ENCODE assay signal across 10 cellular contexts in genomic region chr9:93952784-93953491, GRCh38. TPM values are rescaled to one million over a fixed set of nuclear protein-coding genes. Genes with fewer than 3 reads are reported as not detected.
DNase-seq lines count a peak whose midpoint lies in the region; ATAC-seq and TF ChIP-seq lines count a peak whose summit lies in the region.
"Had no signal": no experiment of that assay in that cellular context is flagged by ENCODE, and none has a peak within 500 bp of the region (broad histone marks: within the 10 kb centered on the region; RNA-seq: fewer than 3 reads in every experiment).

No MANE protein-coding gene starts in this region.

- WGBS in SK-N-SH (ENCODE audit: low lambda C conversion rate): 33% methylated on average over 2 of the region's 54 CpGs
- WGBS in sigmoid colon, 2 donors: 2 to 3% methylated on average over 54 of the region's 54 CpGs
- 11% methylated on average over 36 of the region's 54 CpGs for WGBS in prostate gland

- intact Hi-C loops in sigmoid colon (cut with DNase I) (no loop called here), Caco-2 (cut with micrococcal nuclease; ENCODE audit: unreplicated experiment) (no loop called here), prostate gland (cut with DNase I) (no loop called here)

- H3K4me3 ChIP-seq in SK-N-SH (ENCODE audit: low read depth in 2 of 2, low read length in 1 of 2) (no peak overlapping the region), sigmoid colon (no peak overlapping the region), Caco-2 (ENCODE audit: low read depth, low read length) (no peak overlapping the region), prostate gland (no peak overlapping the region)

- no peaks in the 10 kb centered on the region for H3K9me3 ChIP-seq in SK-N-SH
- H3K9me3 ChIP-seq in sigmoid colon: no peaks in the 10 kb centered on the region
- H3K9me3 ChIP-seq in Caco-2: no peaks in the 10 kb centered on the region
- H3K9me3 ChIP-seq in prostate gland: no peaks in the 10 kb centered on the region

- H3K27ac Mint-ChIP-seq in activated CD4-positive, alpha-beta T cell treated with anti-CD3 and anti-CD28 coated beads, Interleukin-2, amount 10 ng/mL, durations not matched to agents 7 days and 5 days: peak overlapping the region; percentile 66
- H3K27ac Mint-ChIP-seq in Caco-2 (ENCODE audit: unreplicated experiment): no peak overlapping the region

- H3K4me1 Mint-ChIP-seq in activated CD4-positive, alpha-beta T cell treated with anti-CD3 and anti-CD28 coated beads, Interleukin-2, amount 10 ng/mL, durations not matched to agents 7 days and 5 days: peaks cover 29% of the 10 kb centered on the region
- H3K4me1 Mint-ChIP-seq in Caco-2 (ENCODE audit: low read depth, unreplicated experiment): no peaks in the 10 kb centered on the region

- H3K4me3 Mint-ChIP-seq in activated CD4-positive, alpha-beta T cell treated with anti-CD3 and anti-CD28 coated beads, Interleukin-2, amount 10 ng/mL, durations not matched to agents 7 days and 5 days: peak overlapping the region; percentile 52
- H3K4me3 Mint-ChIP-seq in Caco-2 (ENCODE audit: unreplicated experiment): no peak overlapping the region

- TF ChIP-seq POLR2A in sigmoid colon (IDR thresholded peaks at IDR 0.05) (no peak), prostate gland (IDR thresholded peaks at IDR 0.05) (no peak)

- TF ChIP-seq EP300 in SK-N-SH (IDR thresholded peaks at IDR 0.05; ENCODE audit: borderline replicate concordance in 1 of 2, low read depth in 1 of 2, low read length in 1 of 2) (no peak), sigmoid colon (IDR thresholded peaks at IDR 0.05) (no peak)

- DNase-seq in activated CD4-positive, alpha-beta T cell treated with anti-CD3 and anti-CD28 coated beads, Interleukin-2, amount 10 ng/mL, durations not matched to agents 7 days and 5 days: no peak
- no peak for DNase-seq in activated CD4-positive, alpha-beta T cell treated with anti-CD3 and anti-CD28 coated beads for 4 hours
- DNase-seq in SK-N-SH (peak; percentile 60), germinal center (ENCODE audit: low spot score) (peak; percentile 43), sigmoid colon (peak; percentile 41), Caco-2 (no peak), prostate gland (ENCODE audit: low spot score) (no peak)
- DNase-seq: central memory CD4-positive, alpha-beta T cell; MV-4-11 had no signal

- POLR2A ChIA-PET in activated CD4-positive, alpha-beta T cell treated with anti-CD3 and anti-CD28 coated beads, Interleukin-2, amount 10 ng/mL, durations not matched to agents 7 days and 5 days (lab: Charles Lee): no interaction called here
- POLR2A ChIA-PET in SK-N-SH (lab: Yijun Ruan, JAX): no interaction called here
- POLR2A ChIA-PET in Caco-2 (lab: Charles Lee): no interaction called here

- H4K20me1 ChIP-seq in SK-N-SH (ENCODE audit: insufficient read depth): no peaks in the 10 kb centered on the region

- no TSS peak for BruUV-seq in Caco-2 (replicated peaks; lab: Mats Ljungman, UMichigan)

- no peak for TF ChIP-seq RAD21 in SK-N-SH (IDR thresholded peaks at IDR 0.05; ENCODE audit: low read length)

- peak overlapping the region; percentile 37; the same call in 1 of the 2 replicates for H3K4me2 ChIP-seq in SK-N-SH

- TF ChIP-seq CTCF in SK-N-SH (IDR thresholded peaks at IDR 0.05): no peak
- no peak for TF ChIP-seq CTCF in sigmoid colon (IDR thresholded peaks at IDR 0.05)
- no peak for TF ChIP-seq CTCF in Caco-2 (IDR thresholded peaks at IDR 0.05; ENCODE audit: insufficient read depth in 1 of 2, low read depth in 1 of 2, low read length in 1 of 2, severe bottlenecking in 1 of 2, unreplicated experiment in 1 of 2)
- TF ChIP-seq CTCF in prostate gland (IDR thresholded peaks at IDR 0.05): no peak

- H3K4me1 ChIP-seq in SK-N-SH (ENCODE audit: control insufficient read depth in 1 of 2, insufficient read depth in 2 of 2, low read depth in 1 of 2, low read length in 1 of 2) (peaks cover 0 to 11% of the 10 kb centered on the region in 2 experiments; a peak in 1 of 4 replicates), sigmoid colon (peaks cover 0 to 67% (median 55%) of the 10 kb centered on the region in 4 donors), Caco-2 (no peaks in the 10 kb centered on the region), prostate gland (replicated peaks) (peaks cover 10% of the 10 kb centered on the region)

- no peak overlapping the region for H2AFZ ChIP-seq in SK-N-SH (ENCODE audit: low read depth)

- H3K36me3 Mint-ChIP-seq in activated CD4-positive, alpha-beta T cell treated with anti-CD3 and anti-CD28 coated beads, Interleukin-2, amount 10 ng/mL, durations not matched to agents 7 days and 5 days (ENCODE audit: low read depth): peaks cover 14% of the 10 kb centered on the region
- H3K36me3 Mint-ChIP-seq in Caco-2 (ENCODE audit: insufficient read depth, unreplicated experiment): no peaks in the 10 kb centered on the region

- H3K36me3 ChIP-seq in SK-N-SH (replicated peaks in 1 of 2; ENCODE audit: control insufficient read depth in 1 of 2, insufficient read depth in 2 of 2, low read length in 1 of 2) (no peaks in the 10 kb centered on the region), sigmoid colon (no peaks in the 10 kb centered on the region), Caco-2 (ENCODE audit: control insufficient read depth, insufficient read depth, low read length) (no peaks in the 10 kb centered on the region), prostate gland (no peaks in the 10 kb centered on the region)

- H3K9me2 ChIP-seq in SK-N-SH: no peaks in the 10 kb centered on the region

- H3K27me3 Mint-ChIP-seq in activated CD4-positive, alpha-beta T cell treated with anti-CD3 and anti-CD28 coated beads, Interleukin-2, amount 10 ng/mL, durations not matched to agents 7 days and 5 days: peaks cover 77% of the 10 kb centered on the region
- H3K27me3 Mint-ChIP-seq in Caco-2 (ENCODE audit: insufficient read depth, unreplicated experiment): no peaks in the 10 kb centered on the region

- H3K27ac ChIP-seq in SK-N-SH (ENCODE audit: low read depth in 2 of 2, low read length in 1 of 2): no peak overlapping the region
- no peak overlapping the region for H3K27ac ChIP-seq in sigmoid colon
- H3K27ac ChIP-seq in prostate gland: no peak overlapping the region

- CTCF ChIA-PET in activated CD4-positive, alpha-beta T cell treated with anti-CD3 and anti-CD28 coated beads, Interleukin-2, amount 10 ng/mL, durations not matched to agents 7 days and 5 days (lab: Charles Lee): interaction anchor here (0.9 to 1.3 kb wide), 3 partner anchors 9 to 10 kb away, joined by 3 to 4 read pairs (median 3); no protein-coding TSS in a partner anchor
- CTCF ChIA-PET in SK-N-SH (lab: Yijun Ruan, JAX): interaction anchor here (0.9 to 9.3 kb wide), 3 partner anchors 9 to 271 kb away, joined by 3 to 69 read pairs (median 21); no protein-coding TSS in a partner anchor
- CTCF ChIA-PET in Caco-2 (lab: Charles Lee): no interaction called here

- no peaks in the 10 kb centered on the region for H3F3A ChIP-seq in SK-N-SH (replicated peaks; ENCODE audit: insufficient read depth)

- peaks cover 91% of the 10 kb centered on the region for H3K27me3 ChIP-seq in SK-N-SH (ENCODE audit: insufficient read depth)
- H3K27me3 ChIP-seq in sigmoid colon: peaks cover 75 to 98% (median 95%) of the 10 kb centered on the region in 3 donors
- H3K27me3 ChIP-seq in Caco-2 (replicated peaks; ENCODE audit: control insufficient read depth, insufficient read depth, low read length): no peaks in the 10 kb centered on the region
- H3K27me3 ChIP-seq in prostate gland (replicated peaks; ENCODE audit: insufficient read depth): peaks cover 69% of the 10 kb centered on the region

- no peaks in the 10 kb centered on the region for H3K79me2 ChIP-seq in SK-N-SH (ENCODE audit: insufficient read depth)

- H3K9ac ChIP-seq in SK-N-SH: no peak overlapping the region

- no peak for ATAC-seq in GM21423 (IDR thresholded peaks at IDR 0.05; ENCODE audit: unreplicated experiment)

- H3K9me3 Mint-ChIP-seq in activated CD4-positive, alpha-beta T cell treated with anti-CD3 and anti-CD28 coated beads, Interleukin-2, amount 10 ng/mL, durations not matched to agents 7 days and 5 days: peaks cover 6% of the 10 kb centered on the region
- no peaks in the 10 kb centered on the region for H3K9me3 Mint-ChIP-seq in Caco-2 (ENCODE audit: unreplicated experiment)

TF ChIP-seq in SK-N-SH, 30 proteins besides CTCF, POLR2A, EP300 and RAD21 (continues in another document):
- TF ChIP-seq TAF1 (IDR thresholded peaks at IDR 0.05; ENCODE audit: borderline replicate concordance, low read depth, low read length) (no peak), TEAD4 (IDR thresholded peaks at IDR 0.05; ENCODE audit: borderline replicate concordance, insufficient read depth) (no peak)
- TF ChIP-seq, protein P1, sequence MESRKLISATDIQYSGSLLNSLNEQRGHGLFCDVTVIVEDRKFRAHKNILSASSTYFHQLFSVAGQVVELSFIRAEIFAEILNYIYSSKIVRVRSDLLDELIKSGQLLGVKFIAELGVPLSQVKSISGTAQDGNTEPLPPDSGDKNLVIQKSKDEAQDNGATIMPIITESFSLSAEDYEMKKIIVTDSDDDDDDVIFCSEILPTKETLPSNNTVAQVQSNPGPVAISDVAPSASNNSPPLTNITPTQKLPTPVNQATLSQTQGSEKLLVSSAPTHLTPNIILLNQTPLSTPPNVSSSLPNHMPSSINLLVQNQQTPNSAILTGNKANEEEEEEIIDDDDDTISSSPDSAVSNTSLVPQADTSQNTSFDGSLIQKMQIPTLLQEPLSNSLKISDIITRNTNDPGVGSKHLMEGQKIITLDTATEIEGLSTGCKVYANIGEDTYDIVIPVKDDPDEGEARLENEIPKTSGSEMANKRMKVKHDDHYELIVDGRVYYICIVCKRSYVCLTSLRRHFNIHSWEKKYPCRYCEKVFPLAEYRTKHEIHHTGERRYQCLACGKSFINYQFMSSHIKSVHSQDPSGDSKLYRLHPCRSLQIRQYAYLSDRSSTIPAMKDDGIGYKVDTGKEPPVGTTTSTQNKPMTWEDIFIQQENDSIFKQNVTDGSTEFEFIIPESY (IDR thresholded peaks at IDR 0.05; ENCODE audit: borderline replicate concordance, low read depth): no peak
- TF ChIP-seq, protein P2, sequence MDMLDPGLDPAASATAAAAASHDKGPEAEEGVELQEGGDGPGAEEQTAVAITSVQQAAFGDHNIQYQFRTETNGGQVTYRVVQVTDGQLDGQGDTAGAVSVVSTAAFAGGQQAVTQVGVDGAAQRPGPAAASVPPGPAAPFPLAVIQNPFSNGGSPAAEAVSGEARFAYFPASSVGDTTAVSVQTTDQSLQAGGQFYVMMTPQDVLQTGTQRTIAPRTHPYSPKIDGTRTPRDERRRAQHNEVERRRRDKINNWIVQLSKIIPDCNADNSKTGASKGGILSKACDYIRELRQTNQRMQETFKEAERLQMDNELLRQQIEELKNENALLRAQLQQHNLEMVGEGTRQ (IDR thresholded peaks at IDR 0.05; ENCODE audit: borderline replicate concordance, low read depth, low read length): no peak

RNA-seq across cellular contexts. Expression of gene BARX1, which starts 2.2 kb away (rescaled TPM):
- total RNA-seq in activated CD4-positive, alpha-beta T cell treated with anti-CD3 and anti-CD28 coated beads, Interleukin-2, amount 10 ng/mL, durations not matched to agents 7 days and 5 days: not detected
- polyA plus RNA-seq in SK-N-SH (2012; rRNA removed) (not detected in 2 replicates), sigmoid colon (under 1 TPM in 1 of 3 donors, not detected in 2; 0.23 TPM)
- not detected in 2 replicates for polyA plus RNA-seq in SK-N-SH (2012; cell fraction: cytosol; rRNA removed)
- polyA plus RNA-seq in SK-N-SH (2012; cell fraction: nucleus; rRNA removed): not detected in 2 replicates
- total RNA-seq in sigmoid colon (not detected), Caco-2 (2022) (not detected in 2 replicates), prostate gland (1 to 10 TPM in 1 of 2 donors, not detected in 1; 3.7 TPM)

Comparison
In these comparisons a context has a peak if more than half of its experiments do, and no peak if none do; other contexts are left out.
1. DNase-seq: peak in SK-N-SH (single experiment), germinal center (single experiment) and sigmoid colon (single experiment); none in activated CD4-positive, alpha-beta T cell treated with anti-CD3 and anti-CD28 coated beads, Interleukin-2, amount 10 ng/mL, durations not matched to agents 7 days and 5 days (single experiment), activated CD4-positive, alpha-beta T cell treated with anti-CD3 and anti-CD28 coated beads for 4 hours (0 of 2), Caco-2 (0 of 2) and prostate gland (single experiment).